ENCODE assay signal across 1 cellular context in the genomic region with DNA sequence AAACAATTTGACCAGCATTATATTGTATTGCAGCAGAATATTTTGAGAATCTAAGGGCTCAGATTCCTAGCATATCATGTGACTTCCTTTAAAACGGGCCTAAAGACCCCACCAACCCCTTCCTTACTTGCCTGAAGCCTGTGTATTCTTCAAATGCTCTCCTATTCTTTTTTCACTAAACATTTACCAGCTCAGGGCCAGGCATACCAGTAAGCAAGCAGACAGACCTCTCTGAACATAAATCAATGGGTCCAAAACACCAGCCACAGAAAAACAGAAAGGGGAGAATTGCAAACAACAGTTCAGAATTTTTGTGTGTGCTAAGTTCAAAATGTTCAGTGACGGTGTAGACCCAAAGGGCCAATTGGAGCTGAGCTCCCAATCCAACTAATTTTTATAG.
TF ChIP-seq lines count a peak whose summit lies in the region.

No MANE protein-coding gene starts in this region.

TF ChIP-seq in HepG2, 621 proteins besides CTCF, POLR2A, EP300 and RAD21 (continued from another document and continues in another):
- TF ChIP-seq, protein P1, sequence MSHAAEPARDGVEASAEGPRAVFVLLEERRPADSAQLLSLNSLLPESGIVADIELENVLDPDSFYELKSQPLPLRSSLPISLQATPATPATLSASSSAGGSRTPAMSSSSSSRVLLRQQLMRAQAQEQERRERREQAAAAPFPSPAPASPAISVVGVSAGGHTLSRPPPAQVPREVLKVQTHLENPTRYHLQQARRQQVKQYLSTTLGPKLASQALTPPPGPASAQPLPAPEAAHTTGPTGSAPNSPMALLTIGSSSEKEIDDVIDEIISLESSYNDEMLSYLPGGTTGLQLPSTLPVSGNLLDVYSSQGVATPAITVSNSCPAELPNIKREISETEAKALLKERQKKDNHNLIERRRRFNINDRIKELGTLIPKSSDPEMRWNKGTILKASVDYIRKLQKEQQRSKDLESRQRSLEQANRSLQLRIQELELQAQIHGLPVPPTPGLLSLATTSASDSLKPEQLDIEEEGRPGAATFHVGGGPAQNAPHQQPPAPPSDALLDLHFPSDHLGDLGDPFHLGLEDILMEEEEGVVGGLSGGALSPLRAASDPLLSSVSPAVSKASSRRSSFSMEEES (CRISPR knock-in tag; IDR thresholded peaks at IDR 0.05) = peak; percentile 66
- TF ChIP-seq ZFP90 (CRISPR knock-in tag; IDR thresholded peaks at IDR 0.05; ENCODE audit: borderline replicate concordance) = no peak
- no peak for TF ChIP-seq SMAD3 (CRISPR knock-in tag; IDR thresholded peaks at IDR 0.05)
- TF ChIP-seq, protein P2, sequence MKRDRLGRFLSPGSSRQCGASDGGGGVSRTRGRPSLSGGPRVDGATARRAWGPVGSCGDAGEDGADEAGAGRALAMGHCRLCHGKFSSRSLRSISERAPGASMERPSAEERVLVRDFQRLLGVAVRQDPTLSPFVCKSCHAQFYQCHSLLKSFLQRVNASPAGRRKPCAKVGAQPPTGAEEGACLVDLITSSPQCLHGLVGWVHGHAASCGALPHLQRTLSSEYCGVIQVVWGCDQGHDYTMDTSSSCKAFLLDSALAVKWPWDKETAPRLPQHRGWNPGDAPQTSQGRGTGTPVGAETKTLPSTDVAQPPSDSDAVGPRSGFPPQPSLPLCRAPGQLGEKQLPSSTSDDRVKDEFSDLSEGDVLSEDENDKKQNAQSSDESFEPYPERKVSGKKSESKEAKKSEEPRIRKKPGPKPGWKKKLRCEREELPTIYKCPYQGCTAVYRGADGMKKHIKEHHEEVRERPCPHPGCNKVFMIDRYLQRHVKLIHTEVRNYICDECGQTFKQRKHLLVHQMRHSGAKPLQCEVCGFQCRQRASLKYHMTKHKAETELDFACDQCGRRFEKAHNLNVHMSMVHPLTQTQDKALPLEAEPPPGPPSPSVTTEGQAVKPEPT (CRISPR knock-in tag; IDR thresholded peaks at IDR 0.05; ENCODE audit: low read depth) = no peak
- TF ChIP-seq ZNF546 (CRISPR knock-in tag; conservative IDR thresholded peaks at IDR 0.05) = no peak
- no peak for TF ChIP-seq KMT2B (CRISPR knock-in tag; IDR thresholded peaks at IDR 0.05)
- TF ChIP-seq CREM (IDR thresholded peaks at IDR 0.05) = peak; percentile 16; the same call in 1 of the 2 replicates
- no peak for TF ChIP-seq CREM (CRISPR knock-in tag; IDR thresholded peaks at IDR 0.05)
- TF ChIP-seq, protein P3, sequence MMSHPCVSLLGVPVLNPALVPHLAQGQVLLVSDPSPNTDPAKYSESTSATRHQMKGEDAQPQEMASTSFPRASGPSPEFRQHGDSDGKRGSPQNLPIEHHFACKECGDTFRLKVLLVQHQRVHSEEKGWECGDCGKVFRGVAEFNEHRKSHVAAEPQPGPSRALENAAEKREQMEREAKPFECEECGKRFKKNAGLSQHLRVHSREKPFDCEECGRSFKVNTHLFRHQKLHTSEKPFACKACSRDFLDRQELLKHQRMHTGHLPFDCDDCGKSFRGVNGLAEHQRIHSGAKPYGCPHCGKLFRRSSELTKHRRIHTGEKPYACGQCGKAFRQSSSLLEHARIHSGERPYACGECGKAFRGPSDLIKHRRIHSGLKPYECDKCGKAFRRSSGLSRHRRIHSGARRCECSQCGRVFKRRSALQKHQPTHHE (CRISPR knock-in tag; IDR thresholded peaks at IDR 0.05; ENCODE audit: borderline replicate concordance) = no peak
- TF ChIP-seq, protein P4, sequence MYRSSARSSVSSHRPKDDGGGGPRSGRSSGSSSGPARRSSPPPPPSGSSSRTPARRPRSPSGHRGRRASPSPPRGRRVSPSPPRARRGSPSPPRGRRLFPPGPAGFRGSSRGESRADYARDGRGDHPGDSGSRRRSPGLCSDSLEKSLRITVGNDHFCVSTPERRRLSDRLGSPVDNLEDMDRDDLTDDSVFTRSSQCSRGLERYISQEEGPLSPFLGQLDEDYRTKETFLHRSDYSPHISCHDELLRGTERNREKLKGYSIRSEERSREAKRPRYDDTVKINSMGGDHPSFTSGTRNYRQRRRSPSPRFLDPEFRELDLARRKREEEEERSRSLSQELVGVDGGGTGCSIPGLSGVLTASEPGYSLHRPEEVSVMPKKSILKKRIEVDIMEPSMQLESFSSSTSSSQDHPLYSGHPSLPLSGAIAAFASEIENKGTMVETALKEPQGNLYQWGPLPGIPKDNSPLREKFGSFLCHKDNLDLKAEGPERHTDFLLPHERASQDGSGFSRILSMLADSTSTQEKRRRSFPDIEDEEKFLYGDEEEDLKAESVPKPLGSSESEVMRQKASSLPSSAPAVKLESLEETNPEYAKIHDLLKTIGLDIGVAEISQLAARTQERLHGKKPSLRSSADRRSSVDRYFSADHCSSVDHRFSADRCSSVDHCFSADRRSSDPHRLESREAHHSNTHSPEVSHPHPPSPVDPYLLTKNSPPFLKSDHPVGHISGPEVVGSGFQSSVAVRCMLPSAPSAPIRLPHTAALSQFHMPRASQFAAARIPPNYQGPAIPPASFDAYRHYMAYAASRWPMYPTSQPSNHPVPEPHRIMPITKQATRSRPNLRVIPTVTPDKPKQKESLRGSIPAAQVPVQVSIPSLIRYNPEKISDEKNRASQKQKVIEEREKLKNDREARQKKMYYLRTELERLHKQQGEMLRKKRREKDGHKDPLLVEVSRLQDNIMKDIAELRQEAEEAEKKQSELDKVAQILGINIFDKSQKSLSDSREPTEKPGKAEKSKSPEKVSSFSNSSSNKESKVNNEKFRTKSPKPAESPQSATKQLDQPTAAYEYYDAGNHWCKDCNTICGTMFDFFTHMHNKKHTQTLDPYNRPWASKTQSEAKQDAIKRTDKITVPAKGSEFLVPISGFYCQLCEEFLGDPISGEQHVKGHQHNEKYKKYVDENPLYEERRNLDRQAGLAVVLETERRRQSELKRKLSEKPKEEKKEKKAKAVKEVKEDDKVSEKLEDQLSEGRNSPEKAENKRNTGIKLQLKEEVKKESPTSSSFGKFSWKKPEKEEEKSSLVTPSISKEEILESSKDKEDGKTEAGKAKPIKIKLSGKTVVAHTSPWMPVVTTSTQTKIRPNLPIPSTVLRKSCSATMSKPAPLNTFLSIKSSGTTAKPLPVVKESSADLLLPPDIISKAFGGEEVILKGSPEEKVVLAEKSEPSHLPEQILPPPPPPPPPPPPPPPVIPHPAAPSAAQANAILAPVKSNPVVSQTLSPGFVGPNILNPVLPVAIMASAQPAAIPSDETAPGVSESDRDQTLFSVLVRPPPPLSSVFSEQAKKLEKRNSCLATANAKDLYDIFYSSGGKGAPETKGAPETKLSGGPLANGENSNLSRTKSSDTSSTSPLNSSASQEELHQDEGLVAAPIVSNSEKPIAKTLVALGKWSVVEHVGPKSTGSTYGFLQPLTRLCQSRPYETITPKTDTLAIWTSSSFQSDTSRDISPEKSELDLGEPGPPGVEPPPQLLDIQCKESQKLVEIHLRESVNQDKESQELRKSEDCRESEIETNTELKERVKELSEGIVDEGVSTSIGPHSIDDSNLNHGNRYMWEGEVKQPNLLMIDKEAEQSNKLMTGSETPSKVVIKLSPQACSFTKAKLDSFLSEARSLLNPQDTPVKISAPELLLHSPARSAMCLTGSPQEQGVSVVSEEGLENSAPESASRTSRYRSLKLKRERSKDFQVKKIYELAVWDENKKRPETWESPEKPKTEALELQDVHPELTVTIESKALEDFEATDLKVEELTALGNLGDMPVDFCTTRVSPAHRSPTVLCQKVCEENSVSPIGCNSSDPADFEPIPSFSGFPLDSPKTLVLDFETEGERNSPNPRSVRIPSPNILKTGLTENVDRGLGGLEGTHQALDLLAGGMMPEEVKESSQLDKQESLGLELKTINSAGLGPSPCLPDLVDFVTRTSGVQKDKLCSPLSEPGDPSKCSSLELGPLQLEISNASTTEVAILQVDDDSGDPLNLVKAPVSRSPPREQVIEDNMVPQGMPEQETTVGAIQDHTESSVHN (CRISPR knock-in tag; IDR thresholded peaks at IDR 0.05) = no peak
- TF ChIP-seq RFX5 (IDR thresholded peaks at IDR 0.05; ENCODE audit: low read depth, low read length) = no peak
- no peak for TF ChIP-seq STAG1 (CRISPR knock-in tag; IDR thresholded peaks at IDR 0.05)
- TF ChIP-seq MEIS2 (CRISPR knock-in tag; IDR thresholded peaks at IDR 0.05) = no peak
- TF ChIP-seq RARA (CRISPR knock-in tag; IDR thresholded peaks at IDR 0.05) = peak; percentile 53; the same call in 1 of the 2 replicates
- TF ChIP-seq, protein P5, sequence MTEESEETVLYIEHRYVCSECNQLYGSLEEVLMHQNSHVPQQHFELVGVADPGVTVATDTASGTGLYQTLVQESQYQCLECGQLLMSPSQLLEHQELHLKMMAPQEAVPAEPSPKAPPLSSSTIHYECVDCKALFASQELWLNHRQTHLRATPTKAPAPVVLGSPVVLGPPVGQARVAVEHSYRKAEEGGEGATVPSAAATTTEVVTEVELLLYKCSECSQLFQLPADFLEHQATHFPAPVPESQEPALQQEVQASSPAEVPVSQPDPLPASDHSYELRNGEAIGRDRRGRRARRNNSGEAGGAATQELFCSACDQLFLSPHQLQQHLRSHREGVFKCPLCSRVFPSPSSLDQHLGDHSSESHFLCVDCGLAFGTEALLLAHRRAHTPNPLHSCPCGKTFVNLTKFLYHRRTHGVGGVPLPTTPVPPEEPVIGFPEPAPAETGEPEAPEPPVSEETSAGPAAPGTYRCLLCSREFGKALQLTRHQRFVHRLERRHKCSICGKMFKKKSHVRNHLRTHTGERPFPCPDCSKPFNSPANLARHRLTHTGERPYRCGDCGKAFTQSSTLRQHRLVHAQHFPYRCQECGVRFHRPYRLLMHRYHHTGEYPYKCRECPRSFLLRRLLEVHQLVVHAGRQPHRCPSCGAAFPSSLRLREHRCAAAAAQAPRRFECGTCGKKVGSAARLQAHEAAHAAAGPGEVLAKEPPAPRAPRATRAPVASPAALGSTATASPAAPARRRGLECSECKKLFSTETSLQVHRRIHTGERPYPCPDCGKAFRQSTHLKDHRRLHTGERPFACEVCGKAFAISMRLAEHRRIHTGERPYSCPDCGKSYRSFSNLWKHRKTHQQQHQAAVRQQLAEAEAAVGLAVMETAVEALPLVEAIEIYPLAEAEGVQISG (CRISPR knock-in tag; IDR thresholded peaks at IDR 0.05) = no peak
- peak; percentile 50; the same call in 1 of the 2 replicates for TF ChIP-seq POGZ (CRISPR knock-in tag; IDR thresholded peaks at IDR 0.05)
- TF ChIP-seq ATAD3A (CRISPR knock-in tag; IDR thresholded peaks at IDR 0.05) = no peak
- 0 out of 2 replicates have a peak, but pooled peaks have one; percentile 29 for TF ChIP-seq EHMT2 (IDR thresholded peaks at IDR 0.05; ENCODE audit: borderline replicate concordance, low read depth, low read length)
- TF ChIP-seq MED1 (CRISPR knock-in tag; IDR thresholded peaks at IDR 0.05) = peak; percentile 63
- TF ChIP-seq PHF21A (CRISPR knock-in tag; IDR thresholded peaks at IDR 0.05) = 0 out of 2 replicates have a peak, but pooled peaks have one; percentile 43
- 0 out of 2 replicates have a peak, but pooled peaks have one; percentile 25 for TF ChIP-seq NCOR1 (IDR thresholded peaks at IDR 0.05; ENCODE audit: borderline replicate concordance, low read length)
- TF ChIP-seq SIN3B (IDR thresholded peaks at IDR 0.05; ENCODE audit: low read length) = no peak
- TF ChIP-seq REL (CRISPR knock-in tag; conservative IDR thresholded peaks at IDR 0.05) = no peak
- TF ChIP-seq, protein P6, sequence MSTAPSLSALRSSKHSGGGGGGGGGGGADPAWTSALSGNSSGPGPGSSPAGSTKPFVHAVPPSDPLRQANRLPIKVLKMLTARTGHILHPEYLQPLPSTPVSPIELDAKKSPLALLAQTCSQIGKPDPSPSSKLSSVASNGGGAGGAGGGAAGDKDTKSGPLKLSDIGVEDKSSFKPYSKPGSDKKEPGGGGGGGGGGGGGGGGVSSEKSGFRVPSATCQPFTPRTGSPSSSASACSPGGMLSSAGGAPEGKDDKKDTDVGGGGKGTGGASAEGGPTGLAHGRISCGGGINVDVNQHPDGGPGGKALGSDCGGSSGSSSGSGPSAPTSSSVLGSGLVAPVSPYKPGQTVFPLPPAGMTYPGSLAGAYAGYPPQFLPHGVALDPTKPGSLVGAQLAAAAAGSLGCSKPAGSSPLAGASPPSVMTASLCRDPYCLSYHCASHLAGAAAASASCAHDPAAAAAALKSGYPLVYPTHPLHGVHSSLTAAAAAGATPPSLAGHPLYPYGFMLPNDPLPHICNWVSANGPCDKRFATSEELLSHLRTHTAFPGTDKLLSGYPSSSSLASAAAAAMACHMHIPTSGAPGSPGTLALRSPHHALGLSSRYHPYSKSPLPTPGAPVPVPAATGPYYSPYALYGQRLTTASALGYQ (CRISPR knock-in tag; IDR thresholded peaks at IDR 0.05) = 0 out of 2 replicates have a peak, but pooled peaks have one; percentile 52
- no peak for TF ChIP-seq ZNF766 (CRISPR knock-in tag; IDR thresholded peaks at IDR 0.05; ENCODE audit: borderline replicate concordance)
- TF ChIP-seq, protein P7, sequence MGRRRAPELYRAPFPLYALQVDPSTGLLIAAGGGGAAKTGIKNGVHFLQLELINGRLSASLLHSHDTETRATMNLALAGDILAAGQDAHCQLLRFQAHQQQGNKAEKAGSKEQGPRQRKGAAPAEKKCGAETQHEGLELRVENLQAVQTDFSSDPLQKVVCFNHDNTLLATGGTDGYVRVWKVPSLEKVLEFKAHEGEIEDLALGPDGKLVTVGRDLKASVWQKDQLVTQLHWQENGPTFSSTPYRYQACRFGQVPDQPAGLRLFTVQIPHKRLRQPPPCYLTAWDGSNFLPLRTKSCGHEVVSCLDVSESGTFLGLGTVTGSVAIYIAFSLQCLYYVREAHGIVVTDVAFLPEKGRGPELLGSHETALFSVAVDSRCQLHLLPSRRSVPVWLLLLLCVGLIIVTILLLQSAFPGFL (CRISPR knock-in tag; IDR thresholded peaks at IDR 0.05) = no peak
- no peak for TF ChIP-seq ZNF232 (CRISPR knock-in tag; IDR thresholded peaks at IDR 0.05; ENCODE audit: borderline replicate concordance)
- no peak; the same call in 1 of the 2 replicates for TF ChIP-seq HMG20A (CRISPR knock-in tag; IDR thresholded peaks at IDR 0.05; ENCODE audit: borderline replicate concordance)
- TF ChIP-seq RELA (CRISPR knock-in tag; IDR thresholded peaks at IDR 0.05) = no peak
- 0 out of 2 replicates have a peak, but pooled peaks have one; percentile 35 for TF ChIP-seq HDAC1 (CRISPR knock-in tag; IDR thresholded peaks at IDR 0.05)
- TF ChIP-seq KMT2A (CRISPR knock-in tag; IDR thresholded peaks at IDR 0.05) = no peak
- TF ChIP-seq YEATS4 (CRISPR knock-in tag; IDR thresholded peaks at IDR 0.05; ENCODE audit: borderline replicate concordance) = no peak
- TF ChIP-seq SOX5 (CRISPR knock-in tag; IDR thresholded peaks at IDR 0.05; ENCODE audit: borderline replicate concordance) = peak; percentile 46; the same call in 1 of the 2 replicates
- TF ChIP-seq, protein P8, sequence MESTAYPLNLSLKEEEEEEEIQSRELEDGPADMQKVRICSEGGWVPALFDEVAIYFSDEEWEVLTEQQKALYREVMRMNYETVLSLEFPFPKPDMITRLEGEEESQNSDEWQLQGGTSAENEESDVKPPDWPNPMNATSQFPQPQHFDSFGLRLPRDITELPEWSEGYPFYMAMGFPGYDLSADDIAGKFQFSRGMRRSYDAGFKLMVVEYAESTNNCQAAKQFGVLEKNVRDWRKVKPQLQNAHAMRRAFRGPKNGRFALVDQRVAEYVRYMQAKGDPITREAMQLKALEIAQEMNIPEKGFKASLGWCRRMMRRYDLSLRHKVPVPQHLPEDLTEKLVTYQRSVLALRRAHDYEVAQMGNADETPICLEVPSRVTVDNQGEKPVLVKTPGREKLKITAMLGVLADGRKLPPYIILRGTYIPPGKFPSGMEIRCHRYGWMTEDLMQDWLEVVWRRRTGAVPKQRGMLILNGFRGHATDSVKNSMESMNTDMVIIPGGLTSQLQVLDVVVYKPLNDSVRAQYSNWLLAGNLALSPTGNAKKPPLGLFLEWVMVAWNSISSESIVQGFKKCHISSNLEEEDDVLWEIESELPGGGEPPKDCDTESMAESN (CRISPR knock-in tag; conservative IDR thresholded peaks at IDR 0.05) = no peak
